In the genomic region with DNA sequence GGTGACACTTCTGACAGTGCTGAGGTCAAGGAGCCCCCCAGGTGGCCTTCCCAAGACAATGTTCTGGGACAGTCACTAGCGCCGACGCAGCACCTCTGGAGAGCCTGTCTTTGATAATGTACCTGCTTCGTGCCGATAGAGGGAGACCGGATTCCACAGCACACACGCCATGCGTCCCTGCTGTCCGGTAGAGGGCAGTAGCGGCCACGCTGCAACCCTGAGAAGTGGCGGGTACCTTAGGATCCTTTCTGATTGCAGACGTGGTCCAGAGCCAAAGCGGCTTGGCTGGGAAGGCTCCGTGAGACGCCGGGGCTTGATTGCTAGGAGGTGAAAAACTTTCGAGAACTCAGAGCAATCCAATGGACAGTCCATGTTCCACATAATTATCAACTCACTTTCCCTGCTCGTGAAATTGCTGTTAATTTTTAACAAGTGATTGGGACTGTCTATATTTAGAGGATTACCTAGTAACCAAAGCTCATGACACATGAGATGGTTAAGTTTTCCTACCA, we compare ENCODE assay signal across 1 cellular context.
TF ChIP-seq lines count a peak whose summit lies in the region.

No MANE protein-coding gene starts in this region.

TF ChIP-seq in HepG2, 621 proteins besides CTCF, POLR2A, EP300 and RAD21 (continued from another document and continues in another):
- TF ChIP-seq, protein P1, sequence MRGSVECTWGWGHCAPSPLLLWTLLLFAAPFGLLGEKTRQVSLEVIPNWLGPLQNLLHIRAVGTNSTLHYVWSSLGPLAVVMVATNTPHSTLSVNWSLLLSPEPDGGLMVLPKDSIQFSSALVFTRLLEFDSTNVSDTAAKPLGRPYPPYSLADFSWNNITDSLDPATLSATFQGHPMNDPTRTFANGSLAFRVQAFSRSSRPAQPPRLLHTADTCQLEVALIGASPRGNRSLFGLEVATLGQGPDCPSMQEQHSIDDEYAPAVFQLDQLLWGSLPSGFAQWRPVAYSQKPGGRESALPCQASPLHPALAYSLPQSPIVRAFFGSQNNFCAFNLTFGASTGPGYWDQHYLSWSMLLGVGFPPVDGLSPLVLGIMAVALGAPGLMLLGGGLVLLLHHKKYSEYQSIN (CRISPR knock-in tag; IDR thresholded peaks at IDR 0.05; ENCODE audit: borderline replicate concordance) = no peak
- TF ChIP-seq, protein P2, sequence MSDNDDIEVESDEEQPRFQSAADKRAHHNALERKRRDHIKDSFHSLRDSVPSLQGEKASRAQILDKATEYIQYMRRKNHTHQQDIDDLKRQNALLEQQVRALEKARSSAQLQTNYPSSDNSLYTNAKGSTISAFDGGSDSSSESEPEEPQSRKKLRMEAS (IDR thresholded peaks at IDR 0.05) = peak; percentile 66; the same call in 1 of the 2 replicates
- TF ChIP-seq, protein P3, sequence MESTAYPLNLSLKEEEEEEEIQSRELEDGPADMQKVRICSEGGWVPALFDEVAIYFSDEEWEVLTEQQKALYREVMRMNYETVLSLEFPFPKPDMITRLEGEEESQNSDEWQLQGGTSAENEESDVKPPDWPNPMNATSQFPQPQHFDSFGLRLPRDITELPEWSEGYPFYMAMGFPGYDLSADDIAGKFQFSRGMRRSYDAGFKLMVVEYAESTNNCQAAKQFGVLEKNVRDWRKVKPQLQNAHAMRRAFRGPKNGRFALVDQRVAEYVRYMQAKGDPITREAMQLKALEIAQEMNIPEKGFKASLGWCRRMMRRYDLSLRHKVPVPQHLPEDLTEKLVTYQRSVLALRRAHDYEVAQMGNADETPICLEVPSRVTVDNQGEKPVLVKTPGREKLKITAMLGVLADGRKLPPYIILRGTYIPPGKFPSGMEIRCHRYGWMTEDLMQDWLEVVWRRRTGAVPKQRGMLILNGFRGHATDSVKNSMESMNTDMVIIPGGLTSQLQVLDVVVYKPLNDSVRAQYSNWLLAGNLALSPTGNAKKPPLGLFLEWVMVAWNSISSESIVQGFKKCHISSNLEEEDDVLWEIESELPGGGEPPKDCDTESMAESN (CRISPR knock-in tag; conservative IDR thresholded peaks at IDR 0.05) = no peak
- TF ChIP-seq ZNF354B (CRISPR knock-in tag; IDR thresholded peaks at IDR 0.05) (no peak), ZNF788 (CRISPR knock-in tag; IDR thresholded peaks at IDR 0.05; ENCODE audit: borderline replicate concordance) (peak; percentile 60; the same call in 1 of the 2 replicates), GTF3A (CRISPR knock-in tag; conservative IDR thresholded peaks at IDR 0.05) (no peak), CBX2 (IDR thresholded peaks at IDR 0.05; ENCODE audit: low read depth, low read length) (no peak), CBX2 (CRISPR knock-in tag; IDR thresholded peaks at IDR 0.05; ENCODE audit: low read depth) (no peak), ZNF337 (CRISPR knock-in tag; IDR thresholded peaks at IDR 0.05; ENCODE audit: borderline replicate concordance, low read depth) (no peak), KDM4B (CRISPR knock-in tag; IDR thresholded peaks at IDR 0.05) (peak; percentile 84; the same call in 1 of the 2 replicates), FOXA3 (CRISPR knock-in tag; IDR thresholded peaks at IDR 0.05) (peak; percentile 57), ZFP82 (CRISPR knock-in tag; IDR thresholded peaks at IDR 0.05; ENCODE audit: borderline replicate concordance) (no peak), MATR3 (CRISPR knock-in tag; IDR thresholded peaks at IDR 0.05) (no peak), ZNF543 (CRISPR knock-in tag; IDR thresholded peaks at IDR 0.05) (no peak), NFYB (CRISPR knock-in tag; IDR thresholded peaks at IDR 0.05) (0 out of 2 replicates have a peak, but pooled peaks have one; percentile 16), ELF3 (CRISPR knock-in tag; IDR thresholded peaks at IDR 0.05) (0 out of 2 replicates have a peak, but pooled peaks have one; percentile 25), KDM3A (CRISPR knock-in tag; IDR thresholded peaks at IDR 0.05; ENCODE audit: low read depth) (peak; percentile 83; the same call in 1 of the 2 replicates), ZNF317 (CRISPR knock-in tag; IDR thresholded peaks at IDR 0.05) (no peak), ZNF720 (CRISPR knock-in tag; IDR thresholded peaks at IDR 0.05) (no peak), KLF9 (CRISPR knock-in tag; IDR thresholded peaks at IDR 0.05; ENCODE audit: low read depth) (no peak), ATF7-NPFF (CRISPR knock-in tag; IDR thresholded peaks at IDR 0.05; ENCODE audit: low read depth) (no peak), ZNF629 (CRISPR knock-in tag; conservative IDR thresholded peaks at IDR 0.05) (no peak), NR2F2 (IDR thresholded peaks at IDR 0.05; ENCODE audit: borderline replicate concordance, low read depth) (no peak)
- TF ChIP-seq, protein P4, sequence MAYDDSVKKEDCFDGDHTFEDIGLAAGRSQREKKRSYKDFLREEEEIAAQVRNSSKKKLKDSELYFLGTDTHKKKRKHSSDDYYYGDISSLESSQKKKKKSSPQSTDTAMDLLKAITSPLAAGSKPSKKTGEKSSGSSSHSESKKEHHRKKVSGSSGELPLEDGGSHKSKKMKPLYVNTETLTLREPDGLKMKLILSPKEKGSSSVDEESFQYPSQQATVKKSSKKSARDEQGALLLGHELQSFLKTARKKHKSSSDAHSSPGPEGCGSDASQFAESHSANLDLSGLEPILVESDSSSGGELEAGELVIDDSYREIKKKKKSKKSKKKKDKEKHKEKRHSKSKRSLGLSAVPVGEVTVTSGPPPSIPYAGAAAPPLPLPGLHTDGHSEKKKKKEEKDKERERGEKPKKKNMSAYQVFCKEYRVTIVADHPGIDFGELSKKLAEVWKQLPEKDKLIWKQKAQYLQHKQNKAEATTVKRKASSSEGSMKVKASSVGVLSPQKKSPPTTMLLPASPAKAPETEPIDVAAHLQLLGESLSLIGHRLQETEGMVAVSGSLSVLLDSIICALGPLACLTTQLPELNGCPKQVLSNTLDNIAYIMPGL (CRISPR knock-in tag; IDR thresholded peaks at IDR 0.05; ENCODE audit: borderline replicate concordance in 1 of 2, low read depth in 1 of 2) = peak; percentile 95 to 99
- TF ChIP-seq, protein P5, sequence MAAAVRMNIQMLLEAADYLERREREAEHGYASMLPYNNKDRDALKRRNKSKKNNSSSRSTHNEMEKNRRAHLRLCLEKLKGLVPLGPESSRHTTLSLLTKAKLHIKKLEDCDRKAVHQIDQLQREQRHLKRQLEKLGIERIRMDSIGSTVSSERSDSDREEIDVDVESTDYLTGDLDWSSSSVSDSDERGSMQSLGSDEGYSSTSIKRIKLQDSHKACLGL (CRISPR knock-in tag; IDR thresholded peaks at IDR 0.05) = no peak
- TF ChIP-seq, protein P6, sequence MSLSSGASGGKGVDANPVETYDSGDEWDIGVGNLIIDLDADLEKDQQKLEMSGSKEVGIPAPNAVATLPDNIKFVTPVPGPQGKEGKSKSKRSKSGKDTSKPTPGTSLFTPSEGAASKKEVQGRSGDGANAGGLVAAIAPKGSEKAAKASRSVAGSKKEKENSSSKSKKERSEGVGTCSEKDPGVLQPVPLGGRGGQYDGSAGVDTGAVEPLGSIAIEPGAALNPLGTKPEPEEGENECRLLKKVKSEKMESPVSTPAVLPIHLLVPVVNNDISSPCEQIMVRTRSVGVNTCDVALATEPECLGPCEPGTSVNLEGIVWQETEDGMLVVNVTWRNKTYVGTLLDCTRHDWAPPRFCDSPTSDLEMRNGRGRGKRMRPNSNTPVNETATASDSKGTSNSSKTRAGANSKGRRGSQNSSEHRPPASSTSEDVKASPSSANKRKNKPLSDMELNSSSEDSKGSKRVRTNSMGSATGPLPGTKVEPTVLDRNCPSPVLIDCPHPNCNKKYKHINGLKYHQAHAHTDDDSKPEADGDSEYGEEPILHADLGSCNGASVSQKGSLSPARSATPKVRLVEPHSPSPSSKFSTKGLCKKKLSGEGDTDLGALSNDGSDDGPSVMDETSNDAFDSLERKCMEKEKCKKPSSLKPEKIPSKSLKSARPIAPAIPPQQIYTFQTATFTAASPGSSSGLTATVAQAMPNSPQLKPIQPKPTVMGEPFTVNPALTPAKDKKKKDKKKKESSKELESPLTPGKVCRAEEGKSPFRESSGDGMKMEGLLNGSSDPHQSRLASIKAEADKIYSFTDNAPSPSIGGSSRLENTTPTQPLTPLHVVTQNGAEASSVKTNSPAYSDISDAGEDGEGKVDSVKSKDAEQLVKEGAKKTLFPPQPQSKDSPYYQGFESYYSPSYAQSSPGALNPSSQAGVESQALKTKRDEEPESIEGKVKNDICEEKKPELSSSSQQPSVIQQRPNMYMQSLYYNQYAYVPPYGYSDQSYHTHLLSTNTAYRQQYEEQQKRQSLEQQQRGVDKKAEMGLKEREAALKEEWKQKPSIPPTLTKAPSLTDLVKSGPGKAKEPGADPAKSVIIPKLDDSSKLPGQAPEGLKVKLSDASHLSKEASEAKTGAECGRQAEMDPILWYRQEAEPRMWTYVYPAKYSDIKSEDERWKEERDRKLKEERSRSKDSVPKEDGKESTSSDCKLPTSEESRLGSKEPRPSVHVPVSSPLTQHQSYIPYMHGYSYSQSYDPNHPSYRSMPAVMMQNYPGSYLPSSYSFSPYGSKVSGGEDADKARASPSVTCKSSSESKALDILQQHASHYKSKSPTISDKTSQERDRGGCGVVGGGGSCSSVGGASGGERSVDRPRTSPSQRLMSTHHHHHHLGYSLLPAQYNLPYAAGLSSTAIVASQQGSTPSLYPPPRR (CRISPR knock-in tag; IDR thresholded peaks at IDR 0.05; ENCODE audit: borderline replicate concordance) = no peak
- TF ChIP-seq, protein P7, sequence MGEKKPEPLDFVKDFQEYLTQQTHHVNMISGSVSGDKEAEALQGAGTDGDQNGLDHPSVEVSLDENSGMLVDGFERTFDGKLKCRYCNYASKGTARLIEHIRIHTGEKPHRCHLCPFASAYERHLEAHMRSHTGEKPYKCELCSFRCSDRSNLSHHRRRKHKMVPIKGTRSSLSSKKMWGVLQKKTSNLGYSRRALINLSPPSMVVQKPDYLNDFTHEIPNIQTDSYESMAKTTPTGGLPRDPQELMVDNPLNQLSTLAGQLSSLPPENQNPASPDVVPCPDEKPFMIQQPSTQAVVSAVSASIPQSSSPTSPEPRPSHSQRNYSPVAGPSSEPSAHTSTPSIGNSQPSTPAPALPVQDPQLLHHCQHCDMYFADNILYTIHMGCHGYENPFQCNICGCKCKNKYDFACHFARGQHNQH (CRISPR knock-in tag; IDR thresholded peaks at IDR 0.05) = peak; percentile 69; the same call in 1 of the 2 replicates
- TF ChIP-seq, protein P8, sequence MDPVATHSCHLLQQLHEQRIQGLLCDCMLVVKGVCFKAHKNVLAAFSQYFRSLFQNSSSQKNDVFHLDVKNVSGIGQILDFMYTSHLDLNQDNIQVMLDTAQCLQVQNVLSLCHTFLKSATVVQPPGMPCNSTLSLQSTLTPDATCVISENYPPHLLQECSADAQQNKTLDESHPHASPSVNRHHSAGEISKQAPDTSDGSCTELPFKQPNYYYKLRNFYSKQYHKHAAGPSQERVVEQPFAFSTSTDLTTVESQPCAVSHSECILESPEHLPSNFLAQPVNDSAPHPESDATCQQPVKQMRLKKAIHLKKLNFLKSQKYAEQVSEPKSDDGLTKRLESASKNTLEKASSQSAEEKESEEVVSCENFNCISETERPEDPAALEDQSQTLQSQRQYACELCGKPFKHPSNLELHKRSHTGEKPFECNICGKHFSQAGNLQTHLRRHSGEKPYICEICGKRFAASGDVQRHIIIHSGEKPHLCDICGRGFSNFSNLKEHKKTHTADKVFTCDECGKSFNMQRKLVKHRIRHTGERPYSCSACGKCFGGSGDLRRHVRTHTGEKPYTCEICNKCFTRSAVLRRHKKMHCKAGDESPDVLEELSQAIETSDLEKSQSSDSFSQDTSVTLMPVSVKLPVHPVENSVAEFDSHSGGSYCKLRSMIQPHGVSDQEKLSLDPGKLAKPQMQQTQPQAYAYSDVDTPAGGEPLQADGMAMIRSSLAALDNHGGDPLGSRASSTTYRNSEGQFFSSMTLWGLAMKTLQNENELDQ (CRISPR knock-in tag; IDR thresholded peaks at IDR 0.05; ENCODE audit: borderline replicate concordance) = peak; percentile 79; the same call in 1 of the 2 replicates
- TF ChIP-seq, protein P9, sequence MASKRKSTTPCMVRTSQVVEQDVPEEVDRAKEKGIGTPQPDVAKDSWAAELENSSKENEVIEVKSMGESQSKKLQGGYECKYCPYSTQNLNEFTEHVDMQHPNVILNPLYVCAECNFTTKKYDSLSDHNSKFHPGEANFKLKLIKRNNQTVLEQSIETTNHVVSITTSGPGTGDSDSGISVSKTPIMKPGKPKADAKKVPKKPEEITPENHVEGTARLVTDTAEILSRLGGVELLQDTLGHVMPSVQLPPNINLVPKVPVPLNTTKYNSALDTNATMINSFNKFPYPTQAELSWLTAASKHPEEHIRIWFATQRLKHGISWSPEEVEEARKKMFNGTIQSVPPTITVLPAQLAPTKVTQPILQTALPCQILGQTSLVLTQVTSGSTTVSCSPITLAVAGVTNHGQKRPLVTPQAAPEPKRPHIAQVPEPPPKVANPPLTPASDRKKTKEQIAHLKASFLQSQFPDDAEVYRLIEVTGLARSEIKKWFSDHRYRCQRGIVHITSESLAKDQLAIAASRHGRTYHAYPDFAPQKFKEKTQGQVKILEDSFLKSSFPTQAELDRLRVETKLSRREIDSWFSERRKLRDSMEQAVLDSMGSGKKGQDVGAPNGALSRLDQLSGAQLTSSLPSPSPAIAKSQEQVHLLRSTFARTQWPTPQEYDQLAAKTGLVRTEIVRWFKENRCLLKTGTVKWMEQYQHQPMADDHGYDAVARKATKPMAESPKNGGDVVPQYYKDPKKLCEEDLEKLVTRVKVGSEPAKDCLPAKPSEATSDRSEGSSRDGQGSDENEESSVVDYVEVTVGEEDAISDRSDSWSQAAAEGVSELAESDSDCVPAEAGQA (IDR thresholded peaks at IDR 0.05; ENCODE audit: low read depth) = no peak
- TF ChIP-seq, protein P9 (CRISPR knock-in tag; IDR thresholded peaks at IDR 0.05; ENCODE audit: borderline replicate concordance) = no peak
- TF ChIP-seq, protein P10, sequence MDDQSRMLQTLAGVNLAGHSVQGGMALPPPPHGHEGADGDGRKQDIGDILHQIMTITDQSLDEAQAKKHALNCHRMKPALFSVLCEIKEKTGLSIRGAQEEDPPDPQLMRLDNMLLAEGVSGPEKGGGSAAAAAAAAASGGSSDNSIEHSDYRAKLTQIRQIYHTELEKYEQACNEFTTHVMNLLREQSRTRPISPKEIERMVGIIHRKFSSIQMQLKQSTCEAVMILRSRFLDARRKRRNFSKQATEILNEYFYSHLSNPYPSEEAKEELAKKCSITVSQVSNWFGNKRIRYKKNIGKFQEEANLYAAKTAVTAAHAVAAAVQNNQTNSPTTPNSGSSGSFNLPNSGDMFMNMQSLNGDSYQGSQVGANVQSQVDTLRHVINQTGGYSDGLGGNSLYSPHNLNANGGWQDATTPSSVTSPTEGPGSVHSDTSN (CRISPR knock-in tag; IDR thresholded peaks at IDR 0.05; ENCODE audit: borderline replicate concordance) = no peak
